ENCODE assay signal across 17 cellular contexts in genomic region chr10:24453973-24454372, GRCh38.
A peak's percentile ranks its signal among the peaks of the same experiment; 100 is the strongest.
DNase-seq lines count a peak whose midpoint lies in the region; ATAC-seq, FAIRE-seq and TF ChIP-seq lines count a peak whose summit lies in the region.
"Had no signal": no experiment of that assay in that cellular context is flagged by ENCODE, and none has a peak within 500 bp of the region (broad histone marks: within the 10 kb centered on the region; RNA-seq: fewer than 3 reads in every experiment).

No MANE protein-coding gene starts in this region.

- no peak for FAIRE-seq in K562 (lab: Jason Lieb, UNC)
- FAIRE-seq: H1 had no signal

- H3K9me3 ChIP-seq in SK-N-SH (no peaks in the 10 kb centered on the region), K562 (replicated peaks; ENCODE audit: control insufficient read depth, insufficient read depth, low read depth, low read length) (no peaks in the 10 kb centered on the region)

- H3K9me2 ChIP-seq in SK-N-SH = no peaks in the 10 kb centered on the region

- 81% methylated on average over 4 of the region's 4 CpGs for WGBS in SK-N-SH (ENCODE audit: low lambda C conversion rate)
- 4% methylated on average over 4 of the region's 4 CpGs for WGBS in K562 (ENCODE audit: insufficient coverage, low coverage, missing lambda C conversion rate)

- H3K27ac Mint-ChIP-seq in nephron = peak overlapping the region in 2 of 3 experiments; percentile 6 to 79
- H3K27ac Mint-ChIP-seq: B cell had no signal

- no TSS peak for BruUV-seq in K562 (replicated peaks; lab: Mats Ljungman, UMichigan)

- TF ChIP-seq CTCF in SK-N-SH (IDR thresholded peaks at IDR 0.05) (no peak), K562 (IDR thresholded peaks at IDR 0.05 in 2 of 3, conservative IDR thresholded peaks at IDR 0.05 in 1 of 3; ENCODE audit: insufficient read depth in 2 of 3, low read depth in 1 of 3, low read length in 3 of 3) (no peak), nephron (IDR thresholded peaks at IDR 0.05; ENCODE audit: unreplicated experiment in 3 of 3) (no peak)

- POLR2A ChIA-PET in SK-N-SH (lab: Yijun Ruan, JAX) = interaction anchor here (0.6 kb wide), 1 partner anchor 11 kb away, joined by 3 read pairs; no protein-coding TSS in a partner anchor
- POLR2A ChIA-PET in K562 (lab: Yijun Ruan, JAX) = no interaction called here

- H3K79me2 ChIP-seq in SK-N-SH (ENCODE audit: insufficient read depth) = no peaks in the 10 kb centered on the region
- H3K79me2 ChIP-seq in K562 (ENCODE audit: control insufficient read depth, insufficient read depth, low read length) = no peaks in the 10 kb centered on the region

- CTCF ChIA-PET in SK-N-SH (lab: Yijun Ruan, JAX) (interaction anchor here (1.8 kb wide), 1 partner anchor 50 kb away, joined by 5 read pairs; no protein-coding TSS in a partner anchor), K562 (lab: Yijun Ruan, JAX; ENCODE audit: low intra/inter-chr PET ratio) (no interaction called here)

- H3K4me2 ChIP-seq in SK-N-SH = no peak overlapping the region
- no peak overlapping the region for H3K4me2 ChIP-seq in K562 (ENCODE audit: insufficient read depth, low read length)

- DNase-seq in SK-N-SH (no peak), K562 (ENCODE audit: extremely low read depth in 1 of 4, low spot score in 3 of 4) (no peak), HK-2 (ENCODE audit: unreplicated experiment) (no peak), mucosa of gallbladder (ENCODE audit: low spot score) (no peak)
- DNase-seq: DMS153; GDM1; KBM-7; NCI-H1694 treated with DMSO at 0.1 percent for 48 hours; NK-92 treated with Interleukin-12 subunit alpha and Interleukin-12 subunit beta, amount 100 ng/mL, for 24 hours; Right ventricle myocardium superior had no signal

- no peak overlapping the region for H3K4me3 ChIP-seq in SK-N-SH (ENCODE audit: low read depth in 2 of 2, low read length in 1 of 2)
- no peak overlapping the region for H3K4me3 ChIP-seq in K562

- intact Hi-C loops in K562 (cut with micrococcal nuclease) = no loop called here

- ATAC-seq in SK-N-SH treated with all-trans-retinoic acid at 6 μM for 48 hours = no peak
- no peak for ATAC-seq in K562
- ATAC-seq in GM18861 (IDR thresholded peaks at IDR 0.05; ENCODE audit: unreplicated experiment) = no peak
- no peak for ATAC-seq in GM19455 (IDR thresholded peaks at IDR 0.05; ENCODE audit: unreplicated experiment)

- no peaks in the 10 kb centered on the region for H3K9me1 ChIP-seq in K562 (ENCODE audit: control insufficient read depth, insufficient read depth, low read length)

- H3K36me3 Mint-ChIP-seq in nephron (ENCODE audit: low read depth) = peaks cover 23% of the 10 kb centered on the region

- H3K27ac ChIP-seq in SK-N-SH (ENCODE audit: low read depth in 2 of 2, low read length in 1 of 2) (peak overlapping the region; percentile 60 to 89), K562 (ENCODE audit: extremely low read depth, low read depth, low read length) (no peak overlapping the region)
- H3K27ac ChIP-seq: 22Rv1 had no signal

- H3K27me3 Mint-ChIP-seq in nephron (ENCODE audit: low read depth) = no peaks in the 10 kb centered on the region

- H3K36me3 ChIP-seq in SK-N-SH (replicated peaks in 1 of 2; ENCODE audit: control insufficient read depth in 1 of 2, insufficient read depth in 2 of 2, low read length in 1 of 2) = no peaks in the 10 kb centered on the region
- no peaks in the 10 kb centered on the region for H3K36me3 ChIP-seq in K562 (ENCODE audit: control insufficient read depth, insufficient read depth, low read length)

- in situ Hi-C loops in K562 (cut with MboI) = no loop called here

- H3K4me1 Mint-ChIP-seq in nephron = peaks cover 60% of the 10 kb centered on the region
- H3K4me1 Mint-ChIP-seq: B cell had no signal

- H3K4me3 Mint-ChIP-seq in nephron = no peak overlapping the region
- H3K4me3 Mint-ChIP-seq: B cell had no signal

- H3F3A ChIP-seq in SK-N-SH (replicated peaks; ENCODE audit: insufficient read depth) = peaks cover 26% of the 10 kb centered on the region

- H3K9ac ChIP-seq in SK-N-SH (no peak overlapping the region), K562 (ENCODE audit: insufficient read depth in 1 of 2, low read depth in 2 of 2, low read length in 2 of 2) (no peak overlapping the region)

- H3K4me1 ChIP-seq in SK-N-SH (ENCODE audit: control insufficient read depth in 1 of 2, insufficient read depth in 2 of 2, low read depth in 1 of 2, low read length in 1 of 2) (peaks cover 27 to 47% of the 10 kb centered on the region in 2 experiments; a peak in 3 of 4 replicates), K562 (replicated peaks in 1 of 2; ENCODE audit: control insufficient read depth in 2 of 2, insufficient read depth in 2 of 2, low read length in 2 of 2) (no peaks in the 10 kb centered on the region)

- H2AFZ ChIP-seq in SK-N-SH (ENCODE audit: low read depth) (no peak overlapping the region; the same call in 1 of the 2 replicates), K562 (ENCODE audit: low read depth, low read length) (no peak overlapping the region)

- no peak for TF ChIP-seq RAD21 in SK-N-SH (IDR thresholded peaks at IDR 0.05; ENCODE audit: low read length)
- no peak for TF ChIP-seq RAD21 in K562 (CRISPR knock-in tag; conservative IDR thresholded peaks at IDR 0.05 in 1 of 2, IDR thresholded peaks at IDR 0.05 in 1 of 2)

- H3K27me3 ChIP-seq in SK-N-SH (ENCODE audit: insufficient read depth) = no peaks in the 10 kb centered on the region
- peaks cover 2 to 9% of the 10 kb centered on the region in 2 experiments; a peak in 4 of 5 replicates for H3K27me3 ChIP-seq in K562 (ENCODE audit: control insufficient read depth in 2 of 2, insufficient read depth in 2 of 2, low read length in 2 of 2)

- TF ChIP-seq POLR2A in K562 (conservative IDR thresholded peaks at IDR 0.05) = no peak

- H3K9me3 Mint-ChIP-seq in nephron = no peaks in the 10 kb centered on the region

- H4K20me1 ChIP-seq in SK-N-SH (ENCODE audit: insufficient read depth) (no peaks in the 10 kb centered on the region), K562 (replicated peaks; ENCODE audit: control insufficient read depth, insufficient read depth, low read length) (no peaks in the 10 kb centered on the region; the same call in 1 of the 2 replicates)

- TF ChIP-seq EP300 in SK-N-SH (IDR thresholded peaks at IDR 0.05; ENCODE audit: borderline replicate concordance in 1 of 2, low read depth in 1 of 2, low read length in 1 of 2) = no peak
- no peak for TF ChIP-seq EP300 in K562 (IDR thresholded peaks at IDR 0.05; ENCODE audit: low read length)

TF ChIP-seq in SK-N-SH, 30 proteins besides CTCF, POLR2A, EP300 and RAD21 (continues in another document):
- TF ChIP-seq TCF12 (IDR thresholded peaks at IDR 0.05) (no peak), ZBTB33 (IDR thresholded peaks at IDR 0.05; ENCODE audit: borderline replicate concordance, low read depth) (no peak)

TF ChIP-seq in SK-N-SH treated with all-trans-retinoic acid at 6 μM for 48 hours, 23 proteins besides CTCF, POLR2A, EP300 and RAD21 (continues in another document):
- TF ChIP-seq RARB (CRISPR knock-in tag; IDR thresholded peaks at IDR 0.05) (no peak), PPARA (CRISPR knock-in tag; IDR thresholded peaks at IDR 0.05; ENCODE audit: borderline replicate concordance) (no peak), ZFP30 (CRISPR knock-in tag; IDR thresholded peaks at IDR 0.05) (no peak), ZFP3 (CRISPR knock-in tag; IDR thresholded peaks at IDR 0.05) (no peak), ZNF70 (CRISPR knock-in tag; IDR thresholded peaks at IDR 0.05) (no peak), TCF4 (CRISPR knock-in tag; IDR thresholded peaks at IDR 0.05; ENCODE audit: borderline replicate concordance) (no peak), ZC3H10 (CRISPR knock-in tag; IDR thresholded peaks at IDR 0.05) (no peak), CREB5 (CRISPR knock-in tag; IDR thresholded peaks at IDR 0.05; ENCODE audit: low read depth) (no peak)

TF ChIP-seq in K562, 482 proteins besides CTCF, POLR2A, EP300 and RAD21:
- TF ChIP-seq YY1 (IDR thresholded peaks at IDR 0.05; ENCODE audit: borderline replicate concordance in 1 of 3, control insufficient read depth in 1 of 3, extremely low read depth in 1 of 3, insufficient read depth in 3 of 3, insufficient read length in 1 of 3, insufficient replicate concordance in 2 of 3, low read depth in 1 of 3, low read length in 2 of 3) (no peak), CBX8 (IDR thresholded peaks at IDR 0.05; ENCODE audit: borderline replicate concordance, extremely low read depth, low read depth, low read length, poor library complexity, severe bottlenecking) (peak; percentile 73), DMBX1 (CRISPR knock-in tag; IDR thresholded peaks at IDR 0.05; ENCODE audit: borderline replicate concordance) (no peak), ZBTB17 (CRISPR knock-in tag; IDR thresholded peaks at IDR 0.05) (no peak)
